In the genomic region with DNA sequence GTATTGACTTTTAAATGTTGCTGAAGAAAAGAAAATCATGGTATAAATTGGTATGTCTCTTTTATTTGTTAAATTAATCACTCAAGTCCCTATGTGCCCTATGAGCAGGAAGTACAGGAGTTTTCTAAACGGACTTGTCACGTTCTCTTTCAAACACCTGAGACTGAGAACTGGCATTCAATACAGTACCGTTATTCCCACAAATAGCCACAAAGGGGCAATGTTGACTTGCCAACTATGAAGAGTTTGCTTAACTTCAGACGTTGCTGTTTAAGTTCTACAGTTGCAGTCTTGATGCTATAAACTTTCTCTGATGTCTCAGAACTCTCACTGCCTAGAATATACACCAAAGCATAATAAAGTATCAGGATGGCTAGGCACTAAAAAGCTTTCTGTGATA, we compare ENCODE assay signal across 9 cellular contexts. TPM values are rescaled to one million over a fixed set of nuclear protein-coding genes. Genes with fewer than 3 reads are reported as not detected.
DNase-seq lines count a peak whose midpoint lies in the region; ATAC-seq lines count a peak whose summit lies in the region.
"Had no signal": no experiment of that assay in that cellular context is flagged by ENCODE, and none has a peak within 500 bp of the region (broad histone marks: within the 10 kb centered on the region; RNA-seq: fewer than 3 reads in every experiment).

No MANE protein-coding gene starts in this region.

- H3K9me3 ChIP-seq in right cardiac atrium (ENCODE audit: control insufficient read depth, low read length) = no peaks in the 10 kb centered on the region
- H3K9me3 ChIP-seq: thoracic aorta had no signal

- no peaks in the 10 kb centered on the region for H3K36me3 Mint-ChIP-seq in activated T-helper 17 cell treated with anti-CD3 and anti-CD28 coated beads, Interleukin-2, amount 50 U/mL, for 72 hours (ENCODE audit: low read depth)

- no peak overlapping the region for H3K4me3 Mint-ChIP-seq in activated T-helper 17 cell treated with anti-CD3 and anti-CD28 coated beads, Interleukin-2, amount 50 U/mL, for 72 hours

- H3K27ac ChIP-seq in right cardiac atrium (ENCODE audit: low read length) = no peak overlapping the region
- H3K27ac ChIP-seq: thoracic aorta had no signal

- no peaks in the 10 kb centered on the region for H3K27me3 ChIP-seq in right cardiac atrium (ENCODE audit: control insufficient read depth, insufficient read depth)

- WGBS in right cardiac atrium = 0% methylated on average over 4 of the region's 4 CpGs

- no peaks in the 10 kb centered on the region for H3K4me1 Mint-ChIP-seq in activated T-helper 17 cell treated with anti-CD3 and anti-CD28 coated beads, Interleukin-2, amount 50 U/mL, for 72 hours

- H3K4me1 ChIP-seq in right cardiac atrium (ENCODE audit: control insufficient read depth, insufficient read depth, low read length) = no peaks in the 10 kb centered on the region

- no peak overlapping the region for H3K4me3 ChIP-seq in right cardiac atrium (ENCODE audit: low read length)
- H3K4me3 ChIP-seq in skeletal muscle cell (ENCODE audit: low read depth, low read length) = no peak overlapping the region
- H3K4me3 ChIP-seq: thoracic aorta had no signal

- intact Hi-C loops in right cardiac atrium (cut with DNase I) = loop anchor here in 3 of 4 donors (2.0 to 10.0 kb wide), 4 partner anchors 292 to 339 kb away; no protein-coding TSS in a partner anchor

- DNase-seq in Ammon's horn (ENCODE audit: low spot score) (peak; percentile 54), MV-4-11 (lab: John Stamatoyannopoulos, UW) (peak; percentile 49), right cardiac atrium (no peak), skeletal muscle cell (ENCODE audit: low read depth) (peak; percentile 4)
- no peak for DNase-seq in stimulated activated CD4-positive, alpha-beta T cell treated with anti-CD3 and anti-CD28 coated beads, Interleukin-4, amount 100 ng/mL, for 4 hours
- no peak for DNase-seq in stimulated activated CD4-positive, alpha-beta T cell treated with anti-CD3 and anti-CD28 coated beads, Interleukin-15, amount 100 ng/mL, for 24 hours

- H3K27ac Mint-ChIP-seq in activated T-helper 17 cell treated with anti-CD3 and anti-CD28 coated beads, Interleukin-2, amount 50 U/mL, for 72 hours = no peak overlapping the region

- ATAC-seq in GM18519 (IDR thresholded peaks at IDR 0.05; ENCODE audit: low FRiP score, unreplicated experiment) (peak; percentile 66), right cardiac atrium (peak; percentile 74 to 78)
- ATAC-seq in activated T-helper 17 cell treated with anti-CD3 and anti-CD28 coated beads, Interleukin-2, amount 50 U/mL, for 72 hours (replicated peaks) = peak; percentile 43

- H3K9me3 Mint-ChIP-seq in activated T-helper 17 cell treated with anti-CD3 and anti-CD28 coated beads, Interleukin-2, amount 50 U/mL, for 72 hours = no peaks in the 10 kb centered on the region

- H3K27me3 Mint-ChIP-seq in activated T-helper 17 cell treated with anti-CD3 and anti-CD28 coated beads, Interleukin-2, amount 50 U/mL, for 72 hours = peaks cover 12% of the 10 kb centered on the region

RNA-seq across cellular contexts. Expression of a gene that starts 7.6 kb away (rescaled TPM):
- not detected for total RNA-seq in activated T-helper 17 cell treated with anti-CD3 and anti-CD28 coated beads, Interleukin-2, amount 50 U/mL, for 72 hours
- not detected for total RNA-seq in right cardiac atrium
- polyA plus RNA-seq in right cardiac atrium = not detected
- total RNA-seq: thoracic aorta had no signal

RNA-seq across cellular contexts. Expression of a gene that starts 16.2 kb away (rescaled TPM):
- not detected for total RNA-seq in activated T-helper 17 cell treated with anti-CD3 and anti-CD28 coated beads, Interleukin-2, amount 50 U/mL, for 72 hours
- not detected for total RNA-seq in right cardiac atrium
- not detected for polyA plus RNA-seq in right cardiac atrium
- total RNA-seq: thoracic aorta had no signal

RNA-seq across cellular contexts. Expression of a gene that starts 36.2 kb away (rescaled TPM):
- total RNA-seq in activated T-helper 17 cell treated with anti-CD3 and anti-CD28 coated beads, Interleukin-2, amount 50 U/mL, for 72 hours = not detected
- not detected for total RNA-seq in right cardiac atrium
- polyA plus RNA-seq in right cardiac atrium = not detected
- total RNA-seq: thoracic aorta had no signal

RNA-seq across cellular contexts. Expression of a gene that starts 54.7 kb away (rescaled TPM):
- not detected for total RNA-seq in activated T-helper 17 cell treated with anti-CD3 and anti-CD28 coated beads, Interleukin-2, amount 50 U/mL, for 72 hours
- not detected for total RNA-seq in right cardiac atrium
- not detected for polyA plus RNA-seq in right cardiac atrium
- total RNA-seq: thoracic aorta had no signal

Comparison
In these comparisons a context has a peak if more than half of its experiments do, and no peak if none do; other contexts are left out.
1. DNase-seq: peak in Ammon's horn (single experiment), MV-4-11 (single experiment) and skeletal muscle cell (single experiment); none in right cardiac atrium (0 of 3), stimulated activated CD4-positive, alpha-beta T cell treated with anti-CD3 and anti-CD28 coated beads, Interleukin-4, amount 100 ng/mL, for 4 hours (0 of 2) and stimulated activated CD4-positive, alpha-beta T cell treated with anti-CD3 and anti-CD28 coated beads, Interleukin-15, amount 100 ng/mL, for 24 hours (single experiment).
2. Peak in every context shown above with its lines, with median percentiles within 50 percentile points of each other: ATAC-seq.